Comparison of ENCODE assay signal across 8 cellular contexts in the genomic region with DNA sequence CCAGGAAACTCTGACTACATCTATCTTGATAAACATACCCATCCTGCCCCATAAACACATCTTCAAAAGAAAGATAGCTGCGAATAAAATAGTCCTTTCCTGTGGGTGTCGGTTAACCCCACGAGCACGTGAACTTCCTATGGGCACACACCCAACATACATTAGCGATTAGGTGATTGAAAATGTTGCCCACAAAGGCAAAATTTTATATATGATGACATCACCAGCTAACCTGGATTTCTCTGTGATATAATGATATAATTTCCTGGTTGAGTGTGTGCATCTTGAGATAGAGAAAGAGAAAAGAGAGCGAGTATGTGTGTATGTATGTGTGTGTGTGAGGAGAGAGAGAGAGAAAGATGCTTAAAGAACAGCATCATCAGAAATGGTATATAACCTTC.
DNase-seq lines count a peak whose midpoint lies in the region; ATAC-seq, FAIRE-seq and TF ChIP-seq lines count a peak whose summit lies in the region.

No MANE protein-coding gene starts in this region.

- FAIRE-seq in GM12891 (lab: Jason Lieb, UNC), result peak; percentile 69

- 32% methylated on average over 6 of the region's 6 CpGs for WGBS in right lobe of liver (ENCODE audit: insufficient coverage, low coverage, low lambda C conversion rate, missing lambda C conversion rate)
- WGBS in suprapubic skin, result 7% methylated on average over 6 of the region's 6 CpGs

- DNase-seq in GM12891 (ENCODE audit: insufficient read length, low spot score), result no peak
- DNase-seq in Peyer's patch, result peak in 2 of 3 donors; percentile 34 to 58
- peak; percentile 88 for DNase-seq in activated effector memory CD4-positive, alpha-beta T cell treated with anti-CD3 and anti-CD28 coated beads, Interleukin-2, amount 50 U/mL, for 16 hours
- DNase-seq in right lobe of liver, result no peak
- DNase-seq in suprapubic skin (ENCODE audit: low spot score in 2 of 2), result no peak
- no peak for DNase-seq in SKM-1 (lab: John Stamatoyannopoulos, UW; ENCODE audit: unreplicated experiment)

- H3K4me1 ChIP-seq in Peyer's patch (no peaks in the 10 kb centered on the region), right lobe of liver (no peaks in the 10 kb centered on the region), suprapubic skin (peaks cover 10% of the 10 kb centered on the region)

- H3K36me3 ChIP-seq in Peyer's patch, result no peaks in the 10 kb centered on the region
- no peaks in the 10 kb centered on the region for H3K36me3 ChIP-seq in right lobe of liver
- no peaks in the 10 kb centered on the region for H3K36me3 ChIP-seq in suprapubic skin

- H3K4me3 ChIP-seq in Peyer's patch (peak overlapping the region in 2 of 4 donors; percentile 43 to 54), right lobe of liver (peak overlapping the region in 1 of 3 donors; percentile 51), suprapubic skin (peak overlapping the region; percentile 53)

- intact Hi-C loops in right lobe of liver (cut with DNase I), result no loop called here

- no peaks in the 10 kb centered on the region for H3K9me3 ChIP-seq in Peyer's patch
- no peaks in the 10 kb centered on the region for H3K9me3 ChIP-seq in right lobe of liver
- H3K9me3 ChIP-seq in suprapubic skin, result no peaks in the 10 kb centered on the region

- ATAC-seq in HG02884 (IDR thresholded peaks at IDR 0.05; ENCODE audit: unreplicated experiment) (peak; percentile 11), right lobe of liver (peak in 1 of 4 donors; percentile 2), GM18867 (IDR thresholded peaks at IDR 0.05; ENCODE audit: unreplicated experiment) (no peak)

- TF ChIP-seq CTCF in Peyer's patch (IDR thresholded peaks at IDR 0.05) (no peak), right lobe of liver (IDR thresholded peaks at IDR 0.05) (no peak), suprapubic skin (IDR thresholded peaks at IDR 0.05) (no peak)

- peak overlapping the region in 3 of 4 donors; percentile 20 to 77 (median 28) for H3K27ac ChIP-seq in Peyer's patch
- peak overlapping the region in 2 of 3 donors; percentile 5 to 64 for H3K27ac ChIP-seq in right lobe of liver
- H3K27ac ChIP-seq in suprapubic skin, result no peak overlapping the region

- no peak for TF ChIP-seq EP300 in suprapubic skin (IDR thresholded peaks at IDR 0.05)

- H3K27me3 ChIP-seq in Peyer's patch, result no peaks in the 10 kb centered on the region
- H3K27me3 ChIP-seq in right lobe of liver, result no peaks in the 10 kb centered on the region
- H3K27me3 ChIP-seq in suprapubic skin, result no peaks in the 10 kb centered on the region

- peak; percentile 13; the same call in 1 of the 2 replicates for TF ChIP-seq POLR2A in GM12891 (IDR thresholded peaks at IDR 0.05; ENCODE audit: low read depth, low read length)
- no peak for TF ChIP-seq POLR2A in Peyer's patch (IDR thresholded peaks at IDR 0.05)
- TF ChIP-seq POLR2A in right lobe of liver (IDR thresholded peaks at IDR 0.05), result no peak
- no peak for TF ChIP-seq POLR2A in suprapubic skin (IDR thresholded peaks at IDR 0.05)

TF ChIP-seq in GM12891, 5 proteins besides CTCF, POLR2A, EP300 and RAD21:
- TF ChIP-seq POLR2AphosphoS5 (IDR thresholded peaks at IDR 0.05; ENCODE audit: low read depth, low read length) (no peak), SPI1 (IDR thresholded peaks at IDR 0.05; ENCODE audit: low read depth, low read length) (no peak), TAF1 (IDR thresholded peaks at IDR 0.05; ENCODE audit: low read depth, low read length) (no peak), POU2F2 (IDR thresholded peaks at IDR 0.05; ENCODE audit: low read depth, low read length) (no peak), PAX5 (IDR thresholded peaks at IDR 0.05; ENCODE audit: insufficient read depth, low read length, severe bottlenecking) (no peak)

Comparison
In these comparisons a context has a peak if more than half of its experiments do, and no peak if none do; other contexts are left out.
1. DNase-seq: peak in Peyer's patch (2 of 3) and activated effector memory CD4-positive, alpha-beta T cell treated with anti-CD3 and anti-CD28 coated beads, Interleukin-2, amount 50 U/mL, for 16 hours (single experiment); none in GM12891 (single experiment), right lobe of liver (0 of 3), suprapubic skin (0 of 2) and SKM-1 (single experiment).